In genomic region chr13:98910501-98910951, GRCh38 we compare ENCODE assay signal across 8 cellular contexts.
DNase-seq lines count a peak whose midpoint lies in the region; ATAC-seq and TF ChIP-seq lines count a peak whose summit lies in the region.

No MANE protein-coding gene starts in this region.

- ATAC-seq in GM18868 (IDR thresholded peaks at IDR 0.05; ENCODE audit: unreplicated experiment) (peak; percentile 51), lung (ENCODE audit: insufficient read depth, low FRiP score) (peak; percentile 36)

- H3K27ac ChIP-seq in breast epithelium, result peak overlapping the region; percentile 43 to 67
- peak overlapping the region; percentile 72 to 79 for H3K27ac ChIP-seq in lung (ENCODE audit: low read depth in 1 of 2, low read length in 1 of 2)
- no peak overlapping the region for H3K27ac ChIP-seq in neural progenitor cell
- H3K27ac ChIP-seq in sigmoid colon, result peak overlapping the region in 2 of 4 donors; percentile 22 to 34

- H3K9ac ChIP-seq in neural progenitor cell, result no peak overlapping the region

- no peak for TF ChIP-seq CTCF in breast epithelium (IDR thresholded peaks at IDR 0.05)
- no peak for TF ChIP-seq CTCF in lung (IDR thresholded peaks at IDR 0.05; ENCODE audit: control extremely low read depth, extremely low read depth)
- no peak for TF ChIP-seq CTCF in glutamatergic neuron (IDR thresholded peaks at IDR 0.05; ENCODE audit: partially characterized antibody, unreplicated experiment)
- no peak for TF ChIP-seq CTCF in neural progenitor cell (IDR thresholded peaks at IDR 0.05)
- TF ChIP-seq CTCF in sigmoid colon (IDR thresholded peaks at IDR 0.05), result no peak

- no peak overlapping the region for H2AFZ ChIP-seq in neural progenitor cell (replicated peaks)

- TF ChIP-seq EP300 in sigmoid colon (IDR thresholded peaks at IDR 0.05), result no peak

- no peaks in the 10 kb centered on the region for H3K79me2 ChIP-seq in neural progenitor cell (ENCODE audit: low read depth)

- H3K9me3 ChIP-seq in breast epithelium (no peaks in the 10 kb centered on the region), lung (ENCODE audit: control insufficient read depth in 2 of 2, insufficient read depth in 1 of 2, low read length in 1 of 2) (no peaks in the 10 kb centered on the region), neural progenitor cell (ENCODE audit: low read depth) (no peaks in the 10 kb centered on the region), sigmoid colon (no peaks in the 10 kb centered on the region)

- H3K9me3 Mint-ChIP-seq in glutamatergic neuron (ENCODE audit: unreplicated experiment) (peaks cover 2% of the 10 kb centered on the region), neural progenitor cell (no peaks in the 10 kb centered on the region)

- intact Hi-C loops in breast epithelium (cut with DNase I; ENCODE audit: low total_unique reads), result no loop called here
- intact Hi-C loops in sigmoid colon (cut with DNase I), result no loop called here

- no peaks in the 10 kb centered on the region for H4K20me1 ChIP-seq in neural progenitor cell (ENCODE audit: low read depth)

- no peaks in the 10 kb centered on the region for H3K27me3 ChIP-seq in breast epithelium
- H3K27me3 ChIP-seq in lung (ENCODE audit: control insufficient read depth, insufficient read depth), result no peaks in the 10 kb centered on the region
- H3K27me3 ChIP-seq in neural progenitor cell, result no peaks in the 10 kb centered on the region
- no peaks in the 10 kb centered on the region for H3K27me3 ChIP-seq in sigmoid colon

- WGBS in lung, 2 donors, result 12 to 31% methylated on average over 2 of the region's 2 CpGs
- 27 to 67% methylated on average over 2 of the region's 2 CpGs for whole genome bisulfite sequencing in sigmoid colon, 2 donors

- H3K4me1 Mint-ChIP-seq in glutamatergic neuron (ENCODE audit: low read depth, unreplicated experiment) (no peaks in the 10 kb centered on the region), neural progenitor cell (peaks cover 13% of the 10 kb centered on the region)

- DNase-seq in RKO (ENCODE audit: low spot score) (peak; percentile 92), breast epithelium (ENCODE audit: low spot score in 2 of 2) (no peak), lung (ENCODE audit: low spot score) (no peak), glutamatergic neuron (no peak), neural progenitor cell (ENCODE audit: low spot score) (no peak), sigmoid colon (no peak), superior temporal gyrus (ENCODE audit: extremely low spot score) (no peak)

- H3K4me3 Mint-ChIP-seq in glutamatergic neuron (ENCODE audit: unreplicated experiment) (no peak overlapping the region), neural progenitor cell (no peak overlapping the region)

- no peaks in the 10 kb centered on the region for H3K4me1 ChIP-seq in breast epithelium
- H3K4me1 ChIP-seq in lung (ENCODE audit: control insufficient read depth in 2 of 2, insufficient read depth in 2 of 2, low read length in 2 of 2), result peaks cover 2 to 12% of the 10 kb centered on the region in 2 donors
- peaks cover 8% of the 10 kb centered on the region for H3K4me1 ChIP-seq in neural progenitor cell
- H3K4me1 ChIP-seq in sigmoid colon, result peaks cover 0 to 21% (median 7%) of the 10 kb centered on the region in 4 donors

- no peak overlapping the region for H3K4me2 ChIP-seq in neural progenitor cell

- no peaks in the 10 kb centered on the region for H3K36me3 Mint-ChIP-seq in glutamatergic neuron (ENCODE audit: unreplicated experiment)
- H3K36me3 Mint-ChIP-seq in neural progenitor cell, result peaks cover 2% of the 10 kb centered on the region

- TF ChIP-seq POLR2A in breast epithelium (IDR thresholded peaks at IDR 0.05) (no peak), sigmoid colon (IDR thresholded peaks at IDR 0.05) (no peak)

- no peak overlapping the region for H3K27ac Mint-ChIP-seq in glutamatergic neuron (ENCODE audit: unreplicated experiment)
- H3K27ac Mint-ChIP-seq in neural progenitor cell, result no peak overlapping the region

- H3K27me3 Mint-ChIP-seq in glutamatergic neuron (ENCODE audit: unreplicated experiment), result peaks cover 3% of the 10 kb centered on the region
- peaks cover under 1% of the 10 kb centered on the region for H3K27me3 Mint-ChIP-seq in neural progenitor cell (ENCODE audit: insufficient read depth, low read depth)

- H3K36me3 ChIP-seq in breast epithelium (no peaks in the 10 kb centered on the region), lung (ENCODE audit: control insufficient read depth in 2 of 2, insufficient read depth in 2 of 2, low read length in 2 of 2) (peaks cover 4 to 11% of the 10 kb centered on the region in 2 donors), neural progenitor cell (no peaks in the 10 kb centered on the region), sigmoid colon (peaks cover 0 to 22% (median 0%) of the 10 kb centered on the region in 4 donors)

- H3F3A ChIP-seq in neural progenitor cell (ENCODE audit: low read depth), result no peaks in the 10 kb centered on the region

- H3K4me3 ChIP-seq in breast epithelium (no peak overlapping the region), lung (no peak overlapping the region), neural progenitor cell (no peak overlapping the region), sigmoid colon (no peak overlapping the region)
